ENCODE assay signal across 8 cellular contexts in genomic region chr21:15552914-15553491, GRCh38.
DNase-seq lines count a peak whose midpoint lies in the region; ATAC-seq and TF ChIP-seq lines count a peak whose summit lies in the region.

No MANE protein-coding gene starts in this region.

- H3K9me3 Mint-ChIP-seq in CD4-positive, alpha-beta T cell: no peaks in the 10 kb centered on the region
- H3K9me3 Mint-ChIP-seq in brain: peaks cover 0 to 10% (median 6%) of the 10 kb centered on the region in 5 experiments

- TF ChIP-seq POLR2A in lower leg skin (IDR thresholded peaks at IDR 0.05): no peak

- no peak for TF ChIP-seq EP300 in Ishikawa (IDR thresholded peaks at IDR 0.05; ENCODE audit: borderline replicate concordance)

- peak; percentile 54 for TF ChIP-seq RAD21 in Ishikawa (IDR thresholded peaks at IDR 0.05; ENCODE audit: low read depth)

- 42 to 49% methylated on average over 3 of the region's 3 CpGs for WGBS in lower leg skin, 2 donors

- intact Hi-C loops in CD4-positive, alpha-beta T cell (cut with DNase I, micrococcal nuclease): loop anchor here (2.0 to 5.0 kb wide), 4 partner anchors 66 to 491 kb away; partner anchors contain the start of gene NRIP1 (in 1 of the 2)
- intact Hi-C loops in lower leg skin (cut with DNase I; ENCODE audit: low total_unique reads): no loop called here

- no peak overlapping the region for H3K27ac ChIP-seq in CD4-positive, alpha-beta T cell (ENCODE audit: low read depth, low read length)

- peak; percentile 61 for ATAC-seq in CD4-positive, alpha-beta T cell (ENCODE audit: poor library complexity)
- ATAC-seq in HG02623 (IDR thresholded peaks at IDR 0.05; ENCODE audit: unreplicated experiment): no peak

- H3K36me3 Mint-ChIP-seq in CD4-positive, alpha-beta T cell (ENCODE audit: low read depth): no peaks in the 10 kb centered on the region
- no peaks in the 10 kb centered on the region for H3K36me3 Mint-ChIP-seq in brain

- H3K4me1 Mint-ChIP-seq in CD4-positive, alpha-beta T cell (ENCODE audit: low read depth): peaks cover 18% of the 10 kb centered on the region
- no peaks in the 10 kb centered on the region for H3K4me1 Mint-ChIP-seq in brain

- no peaks in the 10 kb centered on the region for H3K9me3 ChIP-seq in CD4-positive, alpha-beta T cell (ENCODE audit: control insufficient read depth, low read length)

- H3K27ac Mint-ChIP-seq in CD4-positive, alpha-beta T cell: no peak overlapping the region
- H3K27ac Mint-ChIP-seq in brain: no peak overlapping the region

- CTCF ChIA-PET in CD4-positive, alpha-beta T cell (lab: Charles Lee): interaction anchor here (0.5 to 1.5 kb wide), 3 partner anchors 17 to 159 kb away, joined by 3 to 4 read pairs (median 3); no protein-coding TSS in a partner anchor

- DNase-seq in CD4-positive, alpha-beta T cell: no peak
- DNase-seq in medulla oblongata (ENCODE audit: extremely low spot score) (peak; percentile 19), nucleus accumbens (lab: John Stamatoyannopoulos, UW) (no peak), hippocampal formation (lab: John Stamatoyannopoulos, UW) (no peak), lower leg skin (ENCODE audit: low spot score in 2 of 2) (no peak)

- no peak overlapping the region for H3K4me3 Mint-ChIP-seq in CD4-positive, alpha-beta T cell
- no peak overlapping the region for H3K4me3 Mint-ChIP-seq in brain

- peak; percentile 75 for TF ChIP-seq CTCF in CD4-positive, alpha-beta T cell (IDR thresholded peaks at IDR 0.05)
- TF ChIP-seq CTCF in brain (conservative IDR thresholded peaks at IDR 0.05): peak; percentile 44 to 49
- TF ChIP-seq CTCF in lower leg skin (IDR thresholded peaks at IDR 0.05): no peak

- H3K4me3 ChIP-seq in lower leg skin (ENCODE audit: low read depth, poor library complexity, severe bottlenecking): no peak overlapping the region

- POLR2A ChIA-PET in CD4-positive, alpha-beta T cell (lab: Charles Lee): interaction anchor here (0.5 to 2.5 kb wide), 5 partner anchors 32 to 488 kb away, joined by 3 to 20 read pairs (median 3); partner anchors contain the start of gene NRIP1

- no peaks in the 10 kb centered on the region for H3K27me3 ChIP-seq in CD4-positive, alpha-beta T cell (ENCODE audit: control insufficient read depth, insufficient read depth, low read length)

- no peaks in the 10 kb centered on the region for H3K27me3 Mint-ChIP-seq in CD4-positive, alpha-beta T cell
- H3K27me3 Mint-ChIP-seq in brain: peaks cover 10% of the 10 kb centered on the region

TF ChIP-seq in Ishikawa, 13 proteins besides CTCF, POLR2A, EP300 and RAD21:
- TF ChIP-seq CEBPB (IDR thresholded peaks at IDR 0.05): no peak
- no peak for TF ChIP-seq TEAD4 (IDR thresholded peaks at IDR 0.05)
- no peak for TF ChIP-seq TCF12 (IDR thresholded peaks at IDR 0.05; ENCODE audit: low read depth)
- TF ChIP-seq EGR1 (IDR thresholded peaks at IDR 0.05): no peak
- TF ChIP-seq NFIC (IDR thresholded peaks at IDR 0.05): no peak
- TF ChIP-seq, protein P1, sequence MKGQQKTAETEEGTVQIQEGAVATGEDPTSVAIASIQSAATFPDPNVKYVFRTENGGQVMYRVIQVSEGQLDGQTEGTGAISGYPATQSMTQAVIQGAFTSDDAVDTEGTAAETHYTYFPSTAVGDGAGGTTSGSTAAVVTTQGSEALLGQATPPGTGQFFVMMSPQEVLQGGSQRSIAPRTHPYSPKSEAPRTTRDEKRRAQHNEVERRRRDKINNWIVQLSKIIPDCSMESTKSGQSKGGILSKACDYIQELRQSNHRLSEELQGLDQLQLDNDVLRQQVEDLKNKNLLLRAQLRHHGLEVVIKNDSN (IDR thresholded peaks at IDR 0.05): no peak
- TF ChIP-seq, protein P2, sequence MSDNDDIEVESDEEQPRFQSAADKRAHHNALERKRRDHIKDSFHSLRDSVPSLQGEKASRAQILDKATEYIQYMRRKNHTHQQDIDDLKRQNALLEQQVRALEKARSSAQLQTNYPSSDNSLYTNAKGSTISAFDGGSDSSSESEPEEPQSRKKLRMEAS (IDR thresholded peaks at IDR 0.05): no peak
- no peak for TF ChIP-seq FOXM1 (IDR thresholded peaks at IDR 0.05; ENCODE audit: borderline replicate concordance, low read depth)
- TF ChIP-seq TAF1 (IDR thresholded peaks at IDR 0.05; ENCODE audit: low read depth): no peak
- no peak for TF ChIP-seq REST (IDR thresholded peaks at IDR 0.05; ENCODE audit: low read depth)
- no peak for TF ChIP-seq CREB1 (IDR thresholded peaks at IDR 0.05; ENCODE audit: low read depth)
- TF ChIP-seq ZBTB7A (IDR thresholded peaks at IDR 0.05; ENCODE audit: low read depth): no peak
- TF ChIP-seq YY1 (IDR thresholded peaks at IDR 0.05; ENCODE audit: low read depth): no peak

Comparison
In these comparisons a context has a peak if more than half of its experiments do, and no peak if none do; other contexts are left out.
1. CTCF ChIP-seq: peak in CD4-positive, alpha-beta T cell (single experiment) and brain (2 of 2); none in lower leg skin (0 of 3).